ENCODE assay signal across 21 cellular contexts in the genomic region with DNA sequence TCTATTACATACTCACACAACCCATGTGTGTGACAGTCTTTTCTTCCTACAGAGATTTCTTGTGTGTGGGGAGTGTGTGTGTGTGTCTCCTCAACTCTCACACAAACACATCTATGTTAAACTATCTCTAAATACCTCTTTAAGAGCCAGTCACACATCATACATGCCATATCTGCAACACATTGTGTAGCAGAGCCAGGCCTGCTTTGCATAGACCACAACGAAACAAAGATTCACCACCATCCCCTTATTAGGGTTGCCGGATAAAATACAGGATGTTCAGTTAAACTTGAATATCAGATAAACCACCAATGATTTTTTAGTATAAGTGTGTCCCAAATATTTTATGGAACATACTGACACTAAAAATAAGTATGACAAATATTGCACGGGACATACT.
A peak's percentile ranks its signal among the peaks of the same experiment; 100 is the strongest.
DNase-seq lines count a peak whose midpoint lies in the region; ATAC-seq lines count a peak whose summit lies in the region.
"Had no signal": no experiment of that assay in that cellular context is flagged by ENCODE, and none has a peak within 500 bp of the region (broad histone marks: within the 10 kb centered on the region; RNA-seq: fewer than 3 reads in every experiment).

No MANE protein-coding gene starts in this region.

- no peak for DNase-seq in hippocampal formation (lab: John Stamatoyannopoulos, UW)
- DNase-seq in DMS114 treated with DMSO at 0.1 percent for 48 hours (lab: John Stamatoyannopoulos, UW; ENCODE audit: unreplicated experiment), result no peak
- no peak for DNase-seq in NCI-H2227 treated with DMSO at 0.1 percent for 48 hours (lab: John Stamatoyannopoulos, UW)
- no peak for DNase-seq in NCI-H1048 (lab: John Stamatoyannopoulos, UW)
- DNase-seq: activated CD4-positive, alpha-beta T cell treated with anti-CD3 and anti-CD28 coated beads, Interleukin-2, amount 50 U/mL, for 4 hours; activated CD4-positive, CD25-positive, alpha-beta regulatory T cell; activated CD8-positive, alpha-beta memory T cell treated with anti-CD3 and anti-CD28 coated beads, Interleukin-2, amount 50 U/mL, for 4 hours; aorta; esophagus squamous epithelium; H9; NCI-H2107; PC-9; right lobe of liver; SHP77 treated with DMSO at 0.1 percent for 48 hours; stomach; SW 1271; transverse colon had no signal

- ATAC-seq in GM18909 (IDR thresholded peaks at IDR 0.05; ENCODE audit: poor library complexity, unreplicated experiment), result peak; percentile 66
- peak; percentile 53 for ATAC-seq in GM21529 (IDR thresholded peaks at IDR 0.05; ENCODE audit: unreplicated experiment)
- peak; percentile 58 for ATAC-seq in HG03025 (IDR thresholded peaks at IDR 0.05; ENCODE audit: low FRiP score, unreplicated experiment)
- ATAC-seq in HG03565 (IDR thresholded peaks at IDR 0.05; ENCODE audit: unreplicated experiment), result peak; percentile 71
- ATAC-seq: right lobe of liver had no signal
